Comparison of ENCODE assay signal across 27 cellular contexts in the genomic region with DNA sequence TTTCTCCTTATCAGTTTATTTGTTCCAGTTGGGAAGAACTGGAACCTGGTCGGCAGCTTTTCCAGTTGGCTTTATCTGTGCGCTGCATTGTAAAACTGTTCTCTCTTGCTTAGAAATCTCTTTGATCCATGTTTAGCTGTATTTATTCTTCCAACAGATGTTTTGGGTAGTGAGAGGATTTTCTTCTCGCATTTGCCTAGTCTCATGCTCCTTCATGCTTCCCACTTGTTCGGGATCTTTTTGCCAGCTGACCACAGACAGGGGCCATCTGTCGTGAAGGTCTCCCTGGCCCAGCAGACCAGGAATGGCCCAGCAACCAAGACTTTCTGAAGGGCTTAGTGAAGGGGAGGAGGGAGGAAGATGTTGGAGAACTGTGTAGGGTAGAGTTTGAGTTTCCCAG. TPM values are rescaled to one million over a fixed set of nuclear protein-coding genes. Genes with fewer than 3 reads are reported as not detected.
"Had no signal": no experiment of that assay in that cellular context is flagged by ENCODE, and none has a peak within 500 bp of the region (broad histone marks: within the 10 kb centered on the region; RNA-seq: fewer than 3 reads in every experiment).

No MANE protein-coding gene starts in this region.

- ATAC-seq: activated T-cell treated with anti-CD3 and anti-CD28 coated beads, Interleukin-2, amount 50 U/mL, for 4 hours; activated T-helper 17 cell treated with anti-CD3 and anti-CD28 coated beads, Interleukin-2, amount 50 U/mL, for 72 hours; naive thymus-derived CD4-positive, alpha-beta T cell; T-helper 17 cell; WTC11 had no signal

- H3K36me3 ChIP-seq: esophagus muscularis mucosa, left ventricle myocardium inferior, right atrium auricular region had no signal

- H3K9ac ChIP-seq: parathyroid adenoma had no signal

- H3K27me3 ChIP-seq: right atrium auricular region, testis had no signal

- DNase-seq: activated CD4-positive, alpha-beta memory T cell treated with anti-CD3 and anti-CD28 coated beads, Interleukin-2, amount 10 ng/mL, durations not matched to agents 7 days and 5 days; activated CD4-positive, alpha-beta T cell treated with anti-CD3 and anti-CD28 coated beads for 1 hour; activated CD4-positive, alpha-beta T cell treated with anti-CD3 and anti-CD28 coated beads, Interleukin-2, amount 10 ng/mL, durations not matched to agents 7 days and 5 days; activated gamma-delta T cell treated with Interleukin-2 at 50 U/mL for 16 hours; activated naive CD4-positive, alpha-beta T cell treated with anti-CD3 and anti-CD28 coated beads, Interleukin-2, amount 50 U/mL, for 16 hours; activated T-cell treated with anti-CD3 and anti-CD28 coated beads, Interleukin-2, amount 50 U/mL, for 4 hours; amniotic stem cell; dermis blood vessel endothelial cell; effector CD4-positive, alpha-beta T cell; islet precursor cell; left ventricle myocardium inferior; naive thymus-derived CD4-positive, alpha-beta T cell; occipital lobe; stimulated activated CD4-positive, alpha-beta T cell treated with anti-CD3 and anti-CD28 coated beads, Interleukin-2, amount 100 ng/mL, for 48 hours; stimulated activated naive CD4-positive, alpha-beta T cell treated with Interleukin-2 at 50 U/mL for 16 hours; SW 1271; T-helper 17 cell; T1000; testis; trophoblast cell had no signal

- H3K9me3 ChIP-seq: esophagus muscularis mucosa, left ventricle myocardium inferior, right atrium auricular region, testis had no signal

- H3K79me2 ChIP-seq: parathyroid adenoma had no signal

- H3K27ac ChIP-seq: esophagus muscularis mucosa, left ventricle myocardium inferior, parathyroid adenoma, right atrium auricular region, testis had no signal

- H3K4me3 ChIP-seq: esophagus muscularis mucosa, left ventricle myocardium inferior, lung, right atrium auricular region, testis had no signal

- H2AFZ ChIP-seq: parathyroid adenoma had no signal

- H3K4me1 ChIP-seq: parathyroid adenoma had no signal

RNA-seq across cellular contexts. Expression of gene NTF3, which starts 21.6 kb away (rescaled TPM):
- total RNA-seq: activated CD4-positive, alpha-beta memory T cell treated with anti-CD3 and anti-CD28 coated beads, Interleukin-2, amount 10 ng/mL, durations not matched to agents 7 days and 5 days; activated CD4-positive, alpha-beta T cell treated with anti-CD3 and anti-CD28 coated beads, Interleukin-2, amount 10 ng/mL, durations not matched to agents 7 days and 5 days; activated T-cell treated with anti-CD3 and anti-CD28 coated beads, Interleukin-2, amount 50 U/mL, for 4 hours; activated T-helper 17 cell treated with anti-CD3 and anti-CD28 coated beads, Interleukin-2, amount 50 U/mL, for 72 hours; bronchial epithelial cell; naive thymus-derived CD4-positive, alpha-beta T cell; T-helper 17 cell had no signal
- polyA plus RNA-seq: naive thymus-derived CD4-positive, alpha-beta T cell had no signal
